ENCODE assay signal across 1 cellular context in genomic region chr15:75140080-75140879, GRCh38.
A peak's percentile ranks its signal among the peaks of the same experiment; 100 is the strongest.
TF ChIP-seq lines count a peak whose summit lies in the region.

No MANE protein-coding gene starts in this region.

TF ChIP-seq in HepG2, 621 proteins besides CTCF, POLR2A, EP300 and RAD21 (continued from another document and continues in another):
- peak; percentile 85; the same call in 1 of the 2 replicates for TF ChIP-seq ZNF710 (CRISPR knock-in tag; IDR thresholded peaks at IDR 0.05; ENCODE audit: borderline replicate concordance)
- TF ChIP-seq IRF2 (CRISPR knock-in tag; IDR thresholded peaks at IDR 0.05) = peak; percentile 66; the same call in 1 of the 2 replicates
- no peak for TF ChIP-seq ZNF780A (CRISPR knock-in tag; IDR thresholded peaks at IDR 0.05)
- no peak for TF ChIP-seq MAZ (IDR thresholded peaks at IDR 0.05; ENCODE audit: borderline replicate concordance, low read depth, low read length)
- 0 out of 2 replicates have a peak, but pooled peaks have one; percentile 37 for TF ChIP-seq MAZ (CRISPR knock-in tag; IDR thresholded peaks at IDR 0.05; ENCODE audit: low read depth)
- peak; percentile 58 for TF ChIP-seq POLR2G (IDR thresholded peaks at IDR 0.05; ENCODE audit: low read depth, low read length)
- TF ChIP-seq, protein P1, sequence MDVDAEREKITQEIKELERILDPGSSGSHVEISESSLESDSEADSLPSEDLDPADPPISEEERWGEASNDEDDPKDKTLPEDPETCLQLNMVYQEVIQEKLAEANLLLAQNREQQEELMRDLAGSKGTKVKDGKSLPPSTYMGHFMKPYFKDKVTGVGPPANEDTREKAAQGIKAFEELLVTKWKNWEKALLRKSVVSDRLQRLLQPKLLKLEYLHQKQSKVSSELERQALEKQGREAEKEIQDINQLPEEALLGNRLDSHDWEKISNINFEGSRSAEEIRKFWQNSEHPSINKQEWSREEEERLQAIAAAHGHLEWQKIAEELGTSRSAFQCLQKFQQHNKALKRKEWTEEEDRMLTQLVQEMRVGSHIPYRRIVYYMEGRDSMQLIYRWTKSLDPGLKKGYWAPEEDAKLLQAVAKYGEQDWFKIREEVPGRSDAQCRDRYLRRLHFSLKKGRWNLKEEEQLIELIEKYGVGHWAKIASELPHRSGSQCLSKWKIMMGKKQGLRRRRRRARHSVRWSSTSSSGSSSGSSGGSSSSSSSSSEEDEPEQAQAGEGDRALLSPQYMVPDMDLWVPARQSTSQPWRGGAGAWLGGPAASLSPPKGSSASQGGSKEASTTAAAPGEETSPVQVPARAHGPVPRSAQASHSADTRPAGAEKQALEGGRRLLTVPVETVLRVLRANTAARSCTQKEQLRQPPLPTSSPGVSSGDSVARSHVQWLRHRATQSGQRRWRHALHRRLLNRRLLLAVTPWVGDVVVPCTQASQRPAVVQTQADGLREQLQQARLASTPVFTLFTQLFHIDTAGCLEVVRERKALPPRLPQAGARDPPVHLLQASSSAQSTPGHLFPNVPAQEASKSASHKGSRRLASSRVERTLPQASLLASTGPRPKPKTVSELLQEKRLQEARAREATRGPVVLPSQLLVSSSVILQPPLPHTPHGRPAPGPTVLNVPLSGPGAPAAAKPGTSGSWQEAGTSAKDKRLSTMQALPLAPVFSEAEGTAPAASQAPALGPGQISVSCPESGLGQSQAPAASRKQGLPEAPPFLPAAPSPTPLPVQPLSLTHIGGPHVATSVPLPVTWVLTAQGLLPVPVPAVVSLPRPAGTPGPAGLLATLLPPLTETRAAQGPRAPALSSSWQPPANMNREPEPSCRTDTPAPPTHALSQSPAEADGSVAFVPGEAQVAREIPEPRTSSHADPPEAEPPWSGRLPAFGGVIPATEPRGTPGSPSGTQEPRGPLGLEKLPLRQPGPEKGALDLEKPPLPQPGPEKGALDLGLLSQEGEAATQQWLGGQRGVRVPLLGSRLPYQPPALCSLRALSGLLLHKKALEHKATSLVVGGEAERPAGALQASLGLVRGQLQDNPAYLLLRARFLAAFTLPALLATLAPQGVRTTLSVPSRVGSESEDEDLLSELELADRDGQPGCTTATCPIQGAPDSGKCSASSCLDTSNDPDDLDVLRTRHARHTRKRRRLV (CRISPR knock-in tag; IDR thresholded peaks at IDR 0.05) = no peak
- TF ChIP-seq ZNF263 (CRISPR knock-in tag; IDR thresholded peaks at IDR 0.05) = peak; percentile 79
- TF ChIP-seq, protein P2, sequence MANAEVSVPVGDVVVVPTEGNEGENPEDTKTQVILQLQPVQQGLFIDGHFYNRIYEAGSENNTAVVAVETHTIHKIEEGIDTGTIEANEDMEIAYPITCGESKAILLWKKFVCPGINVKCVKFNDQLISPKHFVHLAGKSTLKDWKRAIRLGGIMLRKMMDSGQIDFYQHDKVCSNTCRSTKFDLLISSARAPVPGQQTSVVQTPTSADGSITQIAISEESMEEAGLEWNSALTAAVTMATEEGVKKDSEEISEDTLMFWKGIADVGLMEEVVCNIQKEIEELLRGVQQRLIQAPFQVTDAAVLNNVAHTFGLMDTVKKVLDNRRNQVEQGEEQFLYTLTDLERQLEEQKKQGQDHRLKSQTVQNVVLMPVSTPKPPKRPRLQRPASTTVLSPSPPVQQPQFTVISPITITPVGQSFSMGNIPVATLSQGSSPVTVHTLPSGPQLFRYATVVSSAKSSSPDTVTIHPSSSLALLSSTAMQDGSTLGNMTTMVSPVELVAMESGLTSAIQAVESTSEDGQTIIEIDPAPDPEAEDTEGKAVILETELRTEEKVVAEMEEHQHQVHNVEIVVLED (CRISPR knock-in tag; IDR thresholded peaks at IDR 0.05; ENCODE audit: borderline replicate concordance) = peak; percentile 57; the same call in 1 of the 2 replicates
- no peak for TF ChIP-seq FOXC1 (CRISPR knock-in tag; IDR thresholded peaks at IDR 0.05; ENCODE audit: borderline replicate concordance)
- TF ChIP-seq ZNF564 (CRISPR knock-in tag; IDR thresholded peaks at IDR 0.05) = no peak
- TF ChIP-seq MBNL3 (CRISPR knock-in tag; conservative IDR thresholded peaks at IDR 0.05) = no peak
- TF ChIP-seq ZBTB1 (CRISPR knock-in tag; IDR thresholded peaks at IDR 0.05; ENCODE audit: borderline replicate concordance) = no peak
- TF ChIP-seq, protein P3, sequence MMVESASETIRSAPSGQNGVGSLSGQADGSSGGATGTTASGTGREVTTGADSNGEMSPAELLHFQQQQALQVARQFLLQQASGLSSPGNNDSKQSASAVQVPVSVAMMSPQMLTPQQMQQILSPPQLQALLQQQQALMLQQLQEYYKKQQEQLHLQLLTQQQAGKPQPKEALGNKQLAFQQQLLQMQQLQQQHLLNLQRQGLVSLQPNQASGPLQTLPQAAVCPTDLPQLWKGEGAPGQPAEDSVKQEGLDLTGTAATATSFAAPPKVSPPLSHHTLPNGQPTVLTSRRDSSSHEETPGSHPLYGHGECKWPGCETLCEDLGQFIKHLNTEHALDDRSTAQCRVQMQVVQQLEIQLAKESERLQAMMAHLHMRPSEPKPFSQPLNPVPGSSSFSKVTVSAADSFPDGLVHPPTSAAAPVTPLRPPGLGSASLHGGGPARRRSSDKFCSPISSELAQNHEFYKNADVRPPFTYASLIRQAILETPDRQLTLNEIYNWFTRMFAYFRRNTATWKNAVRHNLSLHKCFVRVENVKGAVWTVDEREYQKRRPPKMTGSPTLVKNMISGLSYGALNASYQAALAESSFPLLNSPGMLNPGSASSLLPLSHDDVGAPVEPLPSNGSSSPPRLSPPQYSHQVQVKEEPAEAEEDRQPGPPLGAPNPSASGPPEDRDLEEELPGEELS (CRISPR knock-in tag; IDR thresholded peaks at IDR 0.05) = peak; percentile 98
- TF ChIP-seq ZNF792 (CRISPR knock-in tag; IDR thresholded peaks at IDR 0.05) = 0 out of 2 replicates have a peak, but pooled peaks have one; percentile 43
- peak; percentile 93 for TF ChIP-seq NFIC (IDR thresholded peaks at IDR 0.05; ENCODE audit: low read length)
- no peak for TF ChIP-seq ZNF260 (CRISPR knock-in tag; IDR thresholded peaks at IDR 0.05; ENCODE audit: borderline replicate concordance, low read depth)
- TF ChIP-seq ATF7-NPFF (CRISPR knock-in tag; IDR thresholded peaks at IDR 0.05; ENCODE audit: low read depth) = no peak
- no peak for TF ChIP-seq ZNF251 (CRISPR knock-in tag; IDR thresholded peaks at IDR 0.05)
- no peak for TF ChIP-seq KLF13 (CRISPR knock-in tag; IDR thresholded peaks at IDR 0.05)
- no peak for TF ChIP-seq ZNF720 (CRISPR knock-in tag; IDR thresholded peaks at IDR 0.05)
- TF ChIP-seq ATM (IDR thresholded peaks at IDR 0.05; ENCODE audit: borderline replicate concordance) = no peak
- TF ChIP-seq ZNF382 (CRISPR knock-in tag; IDR thresholded peaks at IDR 0.05; ENCODE audit: borderline replicate concordance) = no peak
- TF ChIP-seq, protein P4, sequence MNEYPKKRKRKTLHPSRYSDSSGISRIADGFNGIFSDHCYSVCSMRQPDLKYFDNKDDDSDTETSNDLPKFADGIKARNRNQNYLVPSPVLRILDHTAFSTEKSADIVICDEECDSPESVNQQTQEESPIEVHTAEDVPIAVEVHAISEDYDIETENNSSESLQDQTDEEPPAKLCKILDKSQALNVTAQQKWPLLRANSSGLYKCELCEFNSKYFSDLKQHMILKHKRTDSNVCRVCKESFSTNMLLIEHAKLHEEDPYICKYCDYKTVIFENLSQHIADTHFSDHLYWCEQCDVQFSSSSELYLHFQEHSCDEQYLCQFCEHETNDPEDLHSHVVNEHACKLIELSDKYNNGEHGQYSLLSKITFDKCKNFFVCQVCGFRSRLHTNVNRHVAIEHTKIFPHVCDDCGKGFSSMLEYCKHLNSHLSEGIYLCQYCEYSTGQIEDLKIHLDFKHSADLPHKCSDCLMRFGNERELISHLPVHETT (CRISPR knock-in tag; conservative IDR thresholded peaks at IDR 0.05) = no peak
- TF ChIP-seq JUND (CRISPR knock-in tag; IDR thresholded peaks at IDR 0.05) = no peak
- TF ChIP-seq CENPT (CRISPR knock-in tag; IDR thresholded peaks at IDR 0.05; ENCODE audit: low read depth) = no peak
- TF ChIP-seq ADNP (CRISPR knock-in tag; IDR thresholded peaks at IDR 0.05) = 0 out of 2 replicates have a peak, but pooled peaks have one; percentile 12
- TF ChIP-seq SMYD3 (CRISPR knock-in tag; IDR thresholded peaks at IDR 0.05) = 0 out of 2 replicates have a peak, but pooled peaks have one; percentile 56
- TF ChIP-seq, protein P5, sequence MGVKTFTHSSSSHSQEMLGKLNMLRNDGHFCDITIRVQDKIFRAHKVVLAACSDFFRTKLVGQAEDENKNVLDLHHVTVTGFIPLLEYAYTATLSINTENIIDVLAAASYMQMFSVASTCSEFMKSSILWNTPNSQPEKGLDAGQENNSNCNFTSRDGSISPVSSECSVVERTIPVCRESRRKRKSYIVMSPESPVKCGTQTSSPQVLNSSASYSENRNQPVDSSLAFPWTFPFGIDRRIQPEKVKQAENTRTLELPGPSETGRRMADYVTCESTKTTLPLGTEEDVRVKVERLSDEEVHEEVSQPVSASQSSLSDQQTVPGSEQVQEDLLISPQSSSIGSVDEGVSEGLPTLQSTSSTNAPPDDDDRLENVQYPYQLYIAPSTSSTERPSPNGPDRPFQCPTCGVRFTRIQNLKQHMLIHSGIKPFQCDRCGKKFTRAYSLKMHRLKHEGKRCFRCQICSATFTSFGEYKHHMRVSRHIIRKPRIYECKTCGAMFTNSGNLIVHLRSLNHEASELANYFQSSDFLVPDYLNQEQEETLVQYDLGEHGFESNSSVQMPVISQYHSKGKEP (CRISPR knock-in tag; IDR thresholded peaks at IDR 0.05) = no peak
- peak; percentile 85 for TF ChIP-seq ELF3 (CRISPR knock-in tag; IDR thresholded peaks at IDR 0.05)
- no peak for TF ChIP-seq SCMH1 (CRISPR knock-in tag; IDR thresholded peaks at IDR 0.05; ENCODE audit: borderline replicate concordance)
- no peak for TF ChIP-seq ATAD3A (CRISPR knock-in tag; IDR thresholded peaks at IDR 0.05)
- TF ChIP-seq SMAD9 (CRISPR knock-in tag; IDR thresholded peaks at IDR 0.05) = no peak
- peak; percentile 99 for TF ChIP-seq ZNF292 (CRISPR knock-in tag; IDR thresholded peaks at IDR 0.05; ENCODE audit: borderline replicate concordance, low read depth)
- TF ChIP-seq AFF4 (CRISPR knock-in tag; IDR thresholded peaks at IDR 0.05) = no peak
- TF ChIP-seq POGZ (CRISPR knock-in tag; IDR thresholded peaks at IDR 0.05) = no peak; the same call in 1 of the 2 replicates
- TF ChIP-seq, protein P6, sequence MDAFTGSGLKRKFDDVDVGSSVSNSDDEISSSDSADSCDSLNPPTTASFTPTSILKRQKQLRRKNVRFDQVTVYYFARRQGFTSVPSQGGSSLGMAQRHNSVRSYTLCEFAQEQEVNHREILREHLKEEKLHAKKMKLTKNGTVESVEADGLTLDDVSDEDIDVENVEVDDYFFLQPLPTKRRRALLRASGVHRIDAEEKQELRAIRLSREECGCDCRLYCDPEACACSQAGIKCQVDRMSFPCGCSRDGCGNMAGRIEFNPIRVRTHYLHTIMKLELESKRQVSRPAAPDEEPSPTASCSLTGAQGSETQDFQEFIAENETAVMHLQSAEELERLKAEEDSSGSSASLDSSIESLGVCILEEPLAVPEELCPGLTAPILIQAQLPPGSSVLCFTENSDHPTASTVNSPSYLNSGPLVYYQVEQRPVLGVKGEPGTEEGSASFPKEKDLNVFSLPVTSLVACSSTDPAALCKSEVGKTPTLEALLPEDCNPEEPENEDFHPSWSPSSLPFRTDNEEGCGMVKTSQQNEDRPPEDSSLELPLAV (CRISPR knock-in tag; conservative IDR thresholded peaks at IDR 0.05; ENCODE audit: low read depth) = no peak
